ENCODE assay signal across 1 cellular context in the genomic region with DNA sequence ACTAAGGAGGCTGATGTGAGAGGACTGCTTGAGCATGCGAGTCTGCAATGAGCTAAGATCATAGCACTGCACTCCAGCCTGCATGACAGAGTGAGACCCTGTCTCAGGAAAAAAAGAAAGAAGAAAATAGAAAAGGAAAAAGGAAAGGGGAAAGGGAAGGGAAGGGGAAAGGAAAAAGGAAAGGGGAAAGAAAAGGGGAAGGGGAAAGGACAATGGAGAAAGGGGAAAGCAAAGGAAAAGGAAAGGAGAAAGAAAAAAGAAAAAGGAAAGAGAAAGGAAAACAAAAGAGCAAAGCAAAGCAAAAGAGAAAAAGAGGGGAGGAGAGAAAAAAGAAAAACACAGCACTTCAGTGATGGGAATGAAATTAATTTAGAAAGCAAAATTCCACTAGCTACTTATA.
A peak's percentile ranks its signal among the peaks of the same experiment; 100 is the strongest.
TF ChIP-seq lines count a peak whose summit lies in the region.

No MANE protein-coding gene starts in this region.

TF ChIP-seq in GM12878, 131 proteins besides CTCF, POLR2A, EP300 and RAD21 (continued from another document):
- TF ChIP-seq, protein P1, sequence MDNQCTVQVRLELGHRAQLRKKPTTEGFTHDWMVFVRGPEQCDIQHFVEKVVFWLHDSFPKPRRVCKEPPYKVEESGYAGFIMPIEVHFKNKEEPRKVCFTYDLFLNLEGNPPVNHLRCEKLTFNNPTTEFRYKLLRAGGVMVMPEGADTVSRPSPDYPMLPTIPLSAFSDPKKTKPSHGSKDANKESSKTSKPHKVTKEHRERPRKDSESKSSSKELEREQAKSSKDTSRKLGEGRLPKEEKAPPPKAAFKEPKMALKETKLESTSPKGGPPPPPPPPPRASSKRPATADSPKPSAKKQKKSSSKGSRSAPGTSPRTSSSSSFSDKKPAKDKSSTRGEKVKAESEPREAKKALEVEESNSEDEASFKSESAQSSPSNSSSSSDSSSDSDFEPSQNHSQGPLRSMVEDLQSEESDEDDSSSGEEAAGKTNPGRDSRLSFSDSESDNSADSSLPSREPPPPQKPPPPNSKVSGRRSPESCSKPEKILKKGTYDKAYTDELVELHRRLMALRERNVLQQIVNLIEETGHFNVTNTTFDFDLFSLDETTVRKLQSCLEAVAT (IDR thresholded peaks at IDR 0.05): no peak; the same call in 1 of the 2 replicates
- peak; percentile 56; the same call in 1 of the 2 replicates for TF ChIP-seq NBN (IDR thresholded peaks at IDR 0.05)
TF ChIP-seq in GM12878: peak in this region for 2.
